Comparison of ENCODE assay signal across 10 cellular contexts in genomic region chr20:742156-742555, GRCh38. TPM values are rescaled to one million over a fixed set of nuclear protein-coding genes. Genes with fewer than 3 reads are reported as not detected.
"Had no signal": no experiment of that assay in that cellular context is flagged by ENCODE, and none has a peak within 500 bp of the region (broad histone marks: within the 10 kb centered on the region; RNA-seq: fewer than 3 reads in every experiment).

No MANE protein-coding gene starts in this region.

- H3K4me3 Mint-ChIP-seq: H9, HFFc6 had no signal

- H2AFZ ChIP-seq: GM23248 had no signal

- H3K4me2 ChIP-seq: KMS-11 had no signal

- H3K27ac ChIP-seq: GM23248, HL-60, KMS-11 had no signal

- FAIRE-seq: H54 had no signal

- H3K4me3 ChIP-seq: GM23248 had no signal

- H3K9ac ChIP-seq: GM23248, KMS-11 had no signal

- H3K27ac Mint-ChIP-seq: H9, HFFc6 had no signal

- DNase-seq: GM23248, GOT3, H9, HCEC 1CT, HFFc6, IMR-90, KBM-7 had no signal

RNA-seq across cellular contexts. Expression of gene SLC52A3, which starts 26.1 kb away (rescaled TPM):
- total RNA-seq: GM23248, IMR-90 had no signal
- polyA plus RNA-seq: GM23248, IMR-90 had no signal
